Comparison of ENCODE assay signal across 1 cellular context in genomic region chr3:33115024-33115768, GRCh38.
A peak's percentile ranks its signal among the peaks of the same experiment; 100 is the strongest.
TF ChIP-seq lines count a peak whose summit lies in the region.

No MANE protein-coding gene starts in this region.

TF ChIP-seq in HEK293, 187 proteins besides CTCF, POLR2A, EP300 and RAD21 (continued from another document):
- TF ChIP-seq ZNF223 (tag by site-specific recombination; IDR thresholded peaks at IDR 0.05) (no peak), ZBTB1 (tag by site-specific recombination; IDR thresholded peaks at IDR 0.05) (no peak), HOXD13 (CRISPR knock-in tag; IDR thresholded peaks at IDR 0.05; ENCODE audit: borderline replicate concordance) (no peak), ZNF292 (tag by site-specific recombination; IDR thresholded peaks at IDR 0.05; ENCODE audit: borderline replicate concordance, low read depth) (no peak), ZBTB17 (tag by site-specific recombination; IDR thresholded peaks at IDR 0.05) (peak; percentile 68), FEZF1 (tag by site-specific recombination; IDR thresholded peaks at IDR 0.05) (no peak), ZSCAN23 (tag by site-specific recombination; IDR thresholded peaks at IDR 0.05) (no peak), ZNF785 (tag by site-specific recombination; IDR thresholded peaks at IDR 0.05) (no peak), ZSCAN30 (tag by site-specific recombination; IDR thresholded peaks at IDR 0.05) (no peak), SETDB1 (IDR thresholded peaks at IDR 0.05; ENCODE audit: insufficient read length, low read length) (no peak), ZNF354C (tag by site-specific recombination; IDR thresholded peaks at IDR 0.05; ENCODE audit: borderline replicate concordance, low read depth) (no peak), ZNF19 (tag by site-specific recombination; IDR thresholded peaks at IDR 0.05; ENCODE audit: low read depth) (no peak), ZNF2 (tag by site-specific recombination; IDR thresholded peaks at IDR 0.05) (no peak), ZNF404 (tag by site-specific recombination; IDR thresholded peaks at IDR 0.05) (no peak), ZSCAN5A (tag by site-specific recombination; IDR thresholded peaks at IDR 0.05) (no peak), GLI2 (tag by site-specific recombination; IDR thresholded peaks at IDR 0.05; ENCODE audit: borderline replicate concordance, low read depth) (no peak), KLF7 (tag by site-specific recombination; IDR thresholded peaks at IDR 0.05; ENCODE audit: borderline replicate concordance) (no peak), ZNF555 (tag by site-specific recombination; conservative IDR thresholded peaks at IDR 0.05) (no peak), SCRT2 (tag by site-specific recombination; IDR thresholded peaks at IDR 0.05) (no peak), ZNF626 (tag by site-specific recombination; IDR thresholded peaks at IDR 0.05) (no peak), GFI1B (tag by site-specific recombination; IDR thresholded peaks at IDR 0.05) (no peak), ZSCAN4 (tag by site-specific recombination; IDR thresholded peaks at IDR 0.05) (no peak), ZNF10 (tag by site-specific recombination; IDR thresholded peaks at IDR 0.05) (no peak), ZNF416 (tag by site-specific recombination; IDR thresholded peaks at IDR 0.05) (no peak), ZNF24 (tag by site-specific recombination; IDR thresholded peaks at IDR 0.05) (0 out of 2 replicates have a peak, but pooled peaks have one; percentile 48), ZNF169 (tag by site-specific recombination; IDR thresholded peaks at IDR 0.05) (no peak), ZBTB48 (tag by site-specific recombination; IDR thresholded peaks at IDR 0.05) (peak; percentile 70; the same call in 1 of the 2 replicates), MEIS1 (CRISPR knock-in tag; IDR thresholded peaks at IDR 0.05; ENCODE audit: borderline replicate concordance) (no peak)
- TF ChIP-seq, protein P1, sequence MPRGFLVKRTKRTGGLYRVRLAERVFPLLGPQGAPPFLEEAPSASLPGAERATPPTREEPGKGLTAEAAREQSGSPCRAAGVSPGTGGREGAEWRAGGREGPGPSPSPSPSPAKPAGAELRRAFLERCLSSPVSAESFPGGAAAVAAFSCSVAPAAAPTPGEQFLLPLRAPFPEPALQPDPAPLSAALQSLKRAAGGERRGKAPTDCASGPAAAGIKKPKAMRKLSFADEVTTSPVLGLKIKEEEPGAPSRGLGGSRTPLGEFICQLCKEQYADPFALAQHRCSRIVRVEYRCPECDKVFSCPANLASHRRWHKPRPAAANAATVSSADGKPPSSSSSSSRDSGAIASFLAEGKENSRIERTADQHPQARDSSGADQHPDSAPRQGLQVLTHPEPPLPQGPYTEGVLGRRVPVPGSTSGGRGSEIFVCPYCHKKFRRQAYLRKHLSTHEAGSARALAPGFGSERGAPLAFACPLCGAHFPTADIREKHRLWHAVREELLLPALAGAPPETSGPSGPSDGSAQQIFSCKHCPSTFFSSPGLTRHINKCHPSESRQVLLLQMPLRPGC (tag by site-specific recombination; IDR thresholded peaks at IDR 0.05): no peak
- TF ChIP-seq, protein P2, sequence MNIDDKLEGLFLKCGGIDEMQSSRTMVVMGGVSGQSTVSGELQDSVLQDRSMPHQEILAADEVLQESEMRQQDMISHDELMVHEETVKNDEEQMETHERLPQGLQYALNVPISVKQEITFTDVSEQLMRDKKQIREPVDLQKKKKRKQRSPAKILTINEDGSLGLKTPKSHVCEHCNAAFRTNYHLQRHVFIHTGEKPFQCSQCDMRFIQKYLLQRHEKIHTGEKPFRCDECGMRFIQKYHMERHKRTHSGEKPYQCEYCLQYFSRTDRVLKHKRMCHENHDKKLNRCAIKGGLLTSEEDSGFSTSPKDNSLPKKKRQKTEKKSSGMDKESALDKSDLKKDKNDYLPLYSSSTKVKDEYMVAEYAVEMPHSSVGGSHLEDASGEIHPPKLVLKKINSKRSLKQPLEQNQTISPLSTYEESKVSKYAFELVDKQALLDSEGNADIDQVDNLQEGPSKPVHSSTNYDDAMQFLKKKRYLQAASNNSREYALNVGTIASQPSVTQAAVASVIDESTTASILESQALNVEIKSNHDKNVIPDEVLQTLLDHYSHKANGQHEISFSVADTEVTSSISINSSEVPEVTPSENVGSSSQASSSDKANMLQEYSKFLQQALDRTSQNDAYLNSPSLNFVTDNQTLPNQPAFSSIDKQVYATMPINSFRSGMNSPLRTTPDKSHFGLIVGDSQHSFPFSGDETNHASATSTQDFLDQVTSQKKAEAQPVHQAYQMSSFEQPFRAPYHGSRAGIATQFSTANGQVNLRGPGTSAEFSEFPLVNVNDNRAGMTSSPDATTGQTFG (tag by site-specific recombination; IDR thresholded peaks at IDR 0.05; ENCODE audit: borderline replicate concordance): no peak
- TF ChIP-seq, protein P3, sequence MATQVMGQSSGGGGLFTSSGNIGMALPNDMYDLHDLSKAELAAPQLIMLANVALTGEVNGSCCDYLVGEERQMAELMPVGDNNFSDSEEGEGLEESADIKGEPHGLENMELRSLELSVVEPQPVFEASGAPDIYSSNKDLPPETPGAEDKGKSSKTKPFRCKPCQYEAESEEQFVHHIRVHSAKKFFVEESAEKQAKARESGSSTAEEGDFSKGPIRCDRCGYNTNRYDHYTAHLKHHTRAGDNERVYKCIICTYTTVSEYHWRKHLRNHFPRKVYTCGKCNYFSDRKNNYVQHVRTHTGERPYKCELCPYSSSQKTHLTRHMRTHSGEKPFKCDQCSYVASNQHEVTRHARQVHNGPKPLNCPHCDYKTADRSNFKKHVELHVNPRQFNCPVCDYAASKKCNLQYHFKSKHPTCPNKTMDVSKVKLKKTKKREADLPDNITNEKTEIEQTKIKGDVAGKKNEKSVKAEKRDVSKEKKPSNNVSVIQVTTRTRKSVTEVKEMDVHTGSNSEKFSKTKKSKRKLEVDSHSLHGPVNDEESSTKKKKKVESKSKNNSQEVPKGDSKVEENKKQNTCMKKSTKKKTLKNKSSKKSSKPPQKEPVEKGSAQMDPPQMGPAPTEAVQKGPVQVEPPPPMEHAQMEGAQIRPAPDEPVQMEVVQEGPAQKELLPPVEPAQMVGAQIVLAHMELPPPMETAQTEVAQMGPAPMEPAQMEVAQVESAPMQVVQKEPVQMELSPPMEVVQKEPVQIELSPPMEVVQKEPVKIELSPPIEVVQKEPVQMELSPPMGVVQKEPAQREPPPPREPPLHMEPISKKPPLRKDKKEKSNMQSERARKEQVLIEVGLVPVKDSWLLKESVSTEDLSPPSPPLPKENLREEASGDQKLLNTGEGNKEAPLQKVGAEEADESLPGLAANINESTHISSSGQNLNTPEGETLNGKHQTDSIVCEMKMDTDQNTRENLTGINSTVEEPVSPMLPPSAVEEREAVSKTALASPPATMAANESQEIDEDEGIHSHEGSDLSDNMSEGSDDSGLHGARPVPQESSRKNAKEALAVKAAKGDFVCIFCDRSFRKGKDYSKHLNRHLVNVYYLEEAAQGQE (tag by site-specific recombination; IDR thresholded peaks at IDR 0.05): no peak
